Comparison of ENCODE assay signal across 9 cellular contexts in the genomic region with DNA sequence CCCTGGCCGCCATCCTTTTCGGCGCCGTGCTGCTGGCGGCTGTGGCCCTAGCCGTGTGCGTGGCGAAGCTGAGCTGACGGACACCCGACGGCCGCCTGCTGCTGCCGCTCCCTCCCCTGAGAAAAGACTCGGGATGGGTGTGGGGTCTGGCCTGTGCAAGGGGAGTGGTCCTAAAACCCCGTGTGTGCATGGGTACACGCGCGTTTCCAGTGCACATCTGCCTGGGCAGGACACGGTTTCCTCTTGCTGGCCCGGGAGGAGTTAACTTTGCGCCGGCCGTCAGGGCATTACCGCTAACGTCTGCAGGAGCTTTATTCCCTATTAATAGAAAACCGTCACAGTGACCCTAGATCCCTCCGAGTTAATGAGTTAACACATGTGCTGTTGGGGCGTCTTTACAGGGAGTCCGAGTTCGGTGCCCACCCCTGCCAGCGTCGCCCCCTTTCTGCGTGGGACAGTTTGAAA. TPM values are rescaled to one million over a fixed set of nuclear protein-coding genes. Genes with fewer than 3 reads are reported as not detected.
DNase-seq lines count a peak whose midpoint lies in the region; ATAC-seq and TF ChIP-seq lines count a peak whose summit lies in the region.
"Had no signal": no experiment of that assay in that cellular context is flagged by ENCODE, and none has a peak within 500 bp of the region (broad histone marks: within the 10 kb centered on the region; RNA-seq: fewer than 3 reads in every experiment).

No MANE protein-coding gene starts in this region.

- no peaks in the 10 kb centered on the region for H3K9me3 Mint-ChIP-seq in activated T-cell treated with anti-CD3 and anti-CD28 coated beads, Interleukin-2, amount 50 U/mL, for 4 hours

- peaks cover 12% of the 10 kb centered on the region for H3K27me3 Mint-ChIP-seq in activated T-cell treated with anti-CD3 and anti-CD28 coated beads, Interleukin-2, amount 50 U/mL, for 4 hours (ENCODE audit: low read depth)

- H3K9me3 ChIP-seq in WERI-Rb-1 (ENCODE audit: severe bottlenecking) (no peaks in the 10 kb centered on the region), iPS-18c (ENCODE audit: control insufficient read depth, insufficient read depth, low read length) (peaks cover 5% of the 10 kb centered on the region), skeletal muscle tissue (ENCODE audit: control insufficient read depth in 3 of 3, low read length in 3 of 3) (no peaks in the 10 kb centered on the region)

- peak overlapping the region; percentile 28 for H3K4me3 ChIP-seq in WERI-Rb-1 (ENCODE audit: low read depth, low read length)
- peak overlapping the region; percentile 77; the same call in 1 of the 2 replicates for H3K4me3 ChIP-seq in iPS-18c (ENCODE audit: insufficient read depth, low read depth, low read length)
- peak overlapping the region; percentile 28 to 97 (median 88) for H3K4me3 ChIP-seq in skeletal muscle tissue (ENCODE audit: low read length in 3 of 3)

- H3K9ac ChIP-seq in skeletal muscle tissue (ENCODE audit: low read depth in 1 of 3, low read length in 3 of 3): peak overlapping the region; percentile 61 to 80 (median 62)

- no peaks in the 10 kb centered on the region for H3K36me3 ChIP-seq in WERI-Rb-1
- H3K36me3 ChIP-seq in skeletal muscle tissue (ENCODE audit: control insufficient read depth in 3 of 3, insufficient read depth in 3 of 3, low read length in 3 of 3): peaks cover 0 to 7% (median 0%) of the 10 kb centered on the region in 3 donors

- H3K4me3 Mint-ChIP-seq in activated T-cell treated with anti-CD3 and anti-CD28 coated beads, Interleukin-2, amount 50 U/mL, for 4 hours: peak overlapping the region; percentile 58

- H3K4me1 Mint-ChIP-seq in activated T-cell treated with anti-CD3 and anti-CD28 coated beads, Interleukin-2, amount 50 U/mL, for 4 hours (ENCODE audit: low read depth): peaks cover 22% of the 10 kb centered on the region

- no peak for DNase-seq in activated T-cell treated with anti-CD3 and anti-CD28 coated beads, Interleukin-2, amount 50 U/mL, for 4 hours
- DNase-seq in activated T-cell treated with anti-CD3 and anti-CD28 coated beads for 4 hours: no peak
- DNase-seq in WERI-Rb-1: peak; percentile 14
- no peak for DNase-seq in ACHN
- no peak for DNase-seq in cerebellar nuclear complex (lab: John Stamatoyannopoulos, UW)
- DNase-seq in inferior parietal cortex (ENCODE audit: extremely low spot score): no peak
- DNase-seq: stimulated activated CD4-positive, alpha-beta T cell treated with anti-CD3 and anti-CD28 coated beads, Interleukin-1b, Interleukin-23, amount 100 ng/mL, for 48 hours had no signal

- no peak for TF ChIP-seq CTCF in WERI-Rb-1 (IDR thresholded peaks at IDR 0.05; ENCODE audit: low read depth, low read length)

- peaks cover 31 to 53% (median 40%) of the 10 kb centered on the region in 3 donors for H3K4me1 ChIP-seq in skeletal muscle tissue (ENCODE audit: control insufficient read depth in 3 of 3, insufficient read depth in 3 of 3, low read length in 3 of 3)

- H3K36me3 Mint-ChIP-seq in activated T-cell treated with anti-CD3 and anti-CD28 coated beads, Interleukin-2, amount 50 U/mL, for 4 hours (ENCODE audit: insufficient read depth): no peaks in the 10 kb centered on the region

- peaks cover 16% of the 10 kb centered on the region for H3K27me3 ChIP-seq in WERI-Rb-1 (ENCODE audit: insufficient read depth, low read depth, severe bottlenecking)
- peaks cover 0 to 15% (median 10%) of the 10 kb centered on the region in 3 donors for H3K27me3 ChIP-seq in skeletal muscle tissue (ENCODE audit: control insufficient read depth in 3 of 3, insufficient read depth in 3 of 3, low read length in 3 of 3)

- in situ Hi-C loops in ACHN (cut with HindIII; ENCODE audit: low pct_ligation_motif_present, low pct_unique_long_range_greater_than_20kb, low sequenced_read_pairs): no loop called here

- no peak overlapping the region; the same call in 1 of the 2 replicates for H3K27ac ChIP-seq in WERI-Rb-1
- H3K27ac ChIP-seq in skeletal muscle tissue (ENCODE audit: low read depth, low read length): peak overlapping the region; percentile 78

- no peak for ATAC-seq in activated T-cell treated with anti-CD3 and anti-CD28 coated beads, Interleukin-2, amount 50 U/mL, for 4 hours

RNA-seq across cellular contexts. Expression of a gene that starts 1.3 kb away (rescaled TPM):
- total RNA-seq in activated T-cell treated with anti-CD3 and anti-CD28 coated beads, Interleukin-2, amount 50 U/mL, for 4 hours: under 1 TPM in 2 of 3 donors, not detected in 1; 0.11 to 0.16 TPM
- total RNA-seq in skeletal muscle tissue: 0.52 TPM

RNA-seq across cellular contexts. Expression of a gene that starts 1.9 kb away (rescaled TPM):
- total RNA-seq in activated T-cell treated with anti-CD3 and anti-CD28 coated beads, Interleukin-2, amount 50 U/mL, for 4 hours: 10 to 100 TPM; 24.9 to 25.1 (median 25.0) TPM
- 19.3 TPM for total RNA-seq in skeletal muscle tissue

RNA-seq across cellular contexts. Expression of a gene that starts 14.7 kb away (rescaled TPM):
- total RNA-seq in activated T-cell treated with anti-CD3 and anti-CD28 coated beads, Interleukin-2, amount 50 U/mL, for 4 hours: 10 to 100 TPM; 22.3 to 27.8 (median 24.7) TPM
- total RNA-seq in skeletal muscle tissue: 6.3 TPM

RNA-seq across cellular contexts. Expression of a gene that starts 42.6 kb away (rescaled TPM):
- under 1 TPM; 0.05 to 0.74 (median 0.68) TPM for total RNA-seq in activated T-cell treated with anti-CD3 and anti-CD28 coated beads, Interleukin-2, amount 50 U/mL, for 4 hours
- total RNA-seq in skeletal muscle tissue: 1.6 TPM

Comparison
In these comparisons a context has a peak if more than half of its experiments do, and no peak if none do; other contexts are left out.
1. H3K4me3 ChIP-seq: peak in every context shown above with its lines; median percentile 88 in skeletal muscle tissue; 77 in iPS-18c; 28 in WERI-Rb-1.